ENCODE assay signal across 8 cellular contexts in genomic region chr16:87490799-87491521, GRCh38. TPM values are rescaled to one million over a fixed set of nuclear protein-coding genes. Genes with fewer than 3 reads are reported as not detected.
DNase-seq lines count a peak whose midpoint lies in the region; ATAC-seq and TF ChIP-seq lines count a peak whose summit lies in the region.
"Not testable (repeated sequence)": the region's sequence is repeated elsewhere in the genome, so short reads cannot be mapped to it uniquely, and the experiment has no call there.

No MANE protein-coding gene starts in this region.

- H3K27ac ChIP-seq in SK-N-MC; urinary bladder (ENCODE audit: low read depth): not testable (repeated sequence)
- H3K27ac ChIP-seq in breast epithelium (peak overlapping the region in 1 of 2 donors; percentile 63), heart left ventricle (peak overlapping the region in 9 of 12 donors; percentile 1 to 69 (median 33))

- 18 to 28% (median 21%) methylated on average over 38 to 45 of the region's 45 CpGs for WGBS in heart left ventricle, 4 donors
- 31% methylated on average over 45 of the region's 45 CpGs for WGBS in urinary bladder

- POLR2A ChIA-PET in naive thymus-derived CD8-positive, alpha-beta T cell (lab: Charles Lee): interaction anchor here (0.5 to 2.7 kb wide), 4 partner anchors 14 to 102 kb away, joined by 3 to 10 read pairs (median 4); no protein-coding TSS in a partner anchor

- peak overlapping the region; percentile 74 to 94 (median 87) for H3K4me3 Mint-ChIP-seq in naive thymus-derived CD8-positive, alpha-beta T cell

- intact Hi-C loops in breast epithelium (cut with DNase I; ENCODE audit: low total_unique reads) (loop anchor here (1.0 kb wide), 1 partner anchor 49 kb away; no protein-coding TSS in a partner anchor), heart left ventricle (cut with DNase I) (loop anchor here in 5 of 10 donors (2.0 to 10.0 kb wide), 7 partner anchors 26 to 98 kb away; partner anchors contain the start of gene MAP1LC3B (in 1 of the 5))

- peak overlapping the region; percentile 82 to 95 (median 88) for H3K27ac Mint-ChIP-seq in naive thymus-derived CD8-positive, alpha-beta T cell

- TF ChIP-seq CTCF in breast epithelium (IDR thresholded peaks at IDR 0.05); heart left ventricle (IDR thresholded peaks at IDR 0.05): not testable (repeated sequence)

- H3K4me3 ChIP-seq in GM08714 (ENCODE audit: low read length) (peak overlapping the region; percentile 14; the same call in 1 of the 2 replicates), SK-N-MC (peak overlapping the region; percentile 57), breast epithelium (peak overlapping the region; percentile 42 to 76 (median 52)), heart left ventricle (peak overlapping the region; percentile 29 to 77 (median 56)), urinary bladder (ENCODE audit: low read depth, low read length) (peak overlapping the region; percentile 91)

- H3K9me3 Mint-ChIP-seq in naive thymus-derived CD8-positive, alpha-beta T cell: not testable (repeated sequence)

- ATAC-seq in heart left ventricle: not testable (repeated sequence)
- peak; percentile 39 to 41 for ATAC-seq in naive thymus-derived CD8-positive, alpha-beta T cell

- H3K4me1 ChIP-seq in breast epithelium; urinary bladder (ENCODE audit: insufficient read depth): not testable (repeated sequence)
- H3K4me1 ChIP-seq in heart left ventricle: peaks cover 7 to 66% (median 54%) of the 10 kb centered on the region in 12 donors

- H3K36me3 ChIP-seq in SK-N-MC (ENCODE audit: insufficient read depth, low read length); breast epithelium; heart left ventricle; urinary bladder (ENCODE audit: insufficient read depth): not testable (repeated sequence)

- not testable (repeated sequence) for H3K9ac ChIP-seq in SK-N-MC (ENCODE audit: insufficient read length)

- TF ChIP-seq POLR2A in breast epithelium (IDR thresholded peaks at IDR 0.05); heart left ventricle (IDR thresholded peaks at IDR 0.05): not testable (repeated sequence)

- H3K27me3 Mint-ChIP-seq in naive thymus-derived CD8-positive, alpha-beta T cell: not testable (repeated sequence)

- H3K4me1 Mint-ChIP-seq in naive thymus-derived CD8-positive, alpha-beta T cell: peaks cover 38 to 75% (median 64%) of the 10 kb centered on the region in 4 donors

- H3K9me3 ChIP-seq in SK-N-MC (ENCODE audit: low read depth, low read length); breast epithelium; heart left ventricle: not testable (repeated sequence)

- H3K27me3 ChIP-seq in breast epithelium, heart left ventricle: not testable (repeated sequence)

- H3K36me3 Mint-ChIP-seq in naive thymus-derived CD8-positive, alpha-beta T cell: not testable (repeated sequence)

- not testable (repeated sequence) for DNase-seq in SK-N-MC (ENCODE audit: low read depth, low spot score); breast epithelium (ENCODE audit: low spot score in 2 of 2)
- DNase-seq in activated CD8-positive, alpha-beta memory T cell treated with anti-CD3 and anti-CD28 coated beads, Interleukin-2, amount 50 U/mL, for 48 hours: peak; percentile 81
- peak in 1 of 5 donors; percentile 38 for DNase-seq in heart left ventricle
- peak in 9 of 10 donors; percentile 49 to 77 (median 56) for DNase-seq in naive thymus-derived CD8-positive, alpha-beta T cell
- peak; percentile 69 to 71 for DNase-seq in stimulated activated CD4-positive, alpha-beta T cell treated with anti-CD3 and anti-CD28 coated beads, Interleukin-2, amount 100 ng/mL, for 24 hours

RNA-seq across cellular contexts. Expression of gene ZCCHC14, which starts 1.9 kb away (rescaled TPM):
- total RNA-seq in breast epithelium (10 to 100 TPM; 15.2 to 21.0 (median 18.7) TPM), heart left ventricle (10 to 100 TPM in 6 of 9 donors, 1 to 10 TPM in 3; 9.2 to 18.4 (median 16.4) TPM), urinary bladder (36.1 TPM)
- polyA plus RNA-seq in heart left ventricle (10 to 100 TPM in 1 of 2 donors, 1 to 10 TPM in 1; 6.4 to 10.5 TPM), urinary bladder (16.6 TPM)
- 10 to 100 TPM; 29.5 to 33.8 TPM for total RNA-seq in naive thymus-derived CD8-positive, alpha-beta T cell
- under 1 TPM; 0.37 to 0.85 (median 0.43) TPM for polyA plus RNA-seq in naive thymus-derived CD8-positive, alpha-beta T cell

Comparison
In these comparisons a context has a peak if more than half of its experiments do, and no peak if none do; other contexts are left out.
1. H3K4me3 ChIP-seq: peak in every context shown above with its lines; median percentile 91 in urinary bladder; 57 in SK-N-MC; 56 in heart left ventricle; 52 in breast epithelium; 14 in GM08714.